1 cellular context compared by ENCODE assay signal in the genomic region with DNA sequence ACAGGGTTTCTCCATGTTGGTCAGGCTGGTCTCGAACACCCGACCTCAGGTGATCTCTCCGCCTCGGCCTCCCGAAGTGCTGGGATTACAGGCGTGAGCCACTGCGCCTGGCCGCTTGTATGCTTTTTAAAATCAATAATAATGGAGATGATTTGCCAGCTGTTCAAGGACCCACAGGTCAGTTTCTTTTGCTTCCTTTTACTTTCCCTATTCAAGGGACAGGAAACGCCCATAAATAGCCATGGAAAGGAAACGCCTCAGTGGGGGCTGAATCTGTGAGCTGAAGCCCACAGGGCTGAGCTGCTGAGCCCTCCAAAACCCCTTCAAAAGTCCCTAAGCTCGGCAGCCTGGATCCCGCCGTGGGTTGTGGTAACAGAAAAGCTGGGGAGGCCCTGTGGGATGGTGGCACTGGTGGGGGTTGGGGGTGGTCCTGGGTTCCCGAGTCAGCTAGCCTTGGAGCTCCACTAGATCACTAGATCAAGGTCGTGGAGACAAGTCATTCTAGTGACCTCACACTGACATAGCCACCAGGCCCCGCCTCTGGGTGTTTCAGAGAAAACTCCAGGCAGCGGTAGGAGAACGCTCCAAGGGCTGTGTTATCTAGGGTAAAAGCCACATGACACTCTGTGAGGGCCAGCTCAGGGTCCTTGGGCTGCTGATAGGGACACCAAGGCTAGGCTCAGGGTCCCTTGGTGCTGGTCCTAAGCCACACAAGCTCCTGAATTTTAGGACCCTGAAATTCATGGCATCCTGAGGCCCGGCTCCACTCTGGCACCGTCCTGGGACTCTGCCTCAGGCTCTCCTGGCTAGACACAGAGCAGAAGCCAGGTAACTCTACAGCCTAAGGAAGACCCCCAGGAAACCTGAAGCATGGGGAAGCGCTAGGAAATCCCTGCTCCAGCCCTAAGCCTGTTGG.
TF ChIP-seq lines count a peak whose summit lies in the region.

No MANE protein-coding gene starts in this region.

TF ChIP-seq in K562, 482 proteins besides CTCF, POLR2A, EP300 and RAD21 (continued from another document and continues in another):
- no peak for TF ChIP-seq EWSR1 (IDR thresholded peaks at IDR 0.05; ENCODE audit: borderline replicate concordance, low read depth, partially characterized antibody)
- TF ChIP-seq, protein P1, sequence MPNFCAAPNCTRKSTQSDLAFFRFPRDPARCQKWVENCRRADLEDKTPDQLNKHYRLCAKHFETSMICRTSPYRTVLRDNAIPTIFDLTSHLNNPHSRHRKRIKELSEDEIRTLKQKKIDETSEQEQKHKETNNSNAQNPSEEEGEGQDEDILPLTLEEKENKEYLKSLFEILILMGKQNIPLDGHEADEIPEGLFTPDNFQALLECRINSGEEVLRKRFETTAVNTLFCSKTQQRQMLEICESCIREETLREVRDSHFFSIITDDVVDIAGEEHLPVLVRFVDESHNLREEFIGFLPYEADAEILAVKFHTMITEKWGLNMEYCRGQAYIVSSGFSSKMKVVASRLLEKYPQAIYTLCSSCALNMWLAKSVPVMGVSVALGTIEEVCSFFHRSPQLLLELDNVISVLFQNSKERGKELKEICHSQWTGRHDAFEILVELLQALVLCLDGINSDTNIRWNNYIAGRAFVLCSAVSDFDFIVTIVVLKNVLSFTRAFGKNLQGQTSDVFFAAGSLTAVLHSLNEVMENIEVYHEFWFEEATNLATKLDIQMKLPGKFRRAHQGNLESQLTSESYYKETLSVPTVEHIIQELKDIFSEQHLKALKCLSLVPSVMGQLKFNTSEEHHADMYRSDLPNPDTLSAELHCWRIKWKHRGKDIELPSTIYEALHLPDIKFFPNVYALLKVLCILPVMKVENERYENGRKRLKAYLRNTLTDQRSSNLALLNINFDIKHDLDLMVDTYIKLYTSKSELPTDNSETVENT (CRISPR knock-in tag; IDR thresholded peaks at IDR 0.05) = peak; percentile 48; the same call in 1 of the 2 replicates
- TF ChIP-seq, protein P2, sequence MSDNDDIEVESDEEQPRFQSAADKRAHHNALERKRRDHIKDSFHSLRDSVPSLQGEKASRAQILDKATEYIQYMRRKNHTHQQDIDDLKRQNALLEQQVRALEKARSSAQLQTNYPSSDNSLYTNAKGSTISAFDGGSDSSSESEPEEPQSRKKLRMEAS (CRISPR knock-in tag; IDR thresholded peaks at IDR 0.05) = no peak; the same call in 1 of the 2 replicates
- TF ChIP-seq FOXJ2 (tag; IDR thresholded peaks at IDR 0.05) = 0 out of 2 replicates have a peak, but pooled peaks have one; percentile 40
- no peak for TF ChIP-seq ZNF778 (CRISPR knock-in tag; IDR thresholded peaks at IDR 0.05)
- no peak for TF ChIP-seq EHMT2 (IDR thresholded peaks at IDR 0.05)
- TF ChIP-seq ETS2 (tag; IDR thresholded peaks at IDR 0.05; ENCODE audit: borderline replicate concordance, poor library complexity, severe bottlenecking) = no peak
- TF ChIP-seq TAF7 (tag; IDR thresholded peaks at IDR 0.05) = 0 out of 2 replicates have a peak, but pooled peaks have one; percentile 27
- TF ChIP-seq ZNF717 (CRISPR knock-in tag; IDR thresholded peaks at IDR 0.05) = no peak
- no peak; the same call in 1 of the 2 replicates for TF ChIP-seq FOXP1 (CRISPR knock-in tag; IDR thresholded peaks at IDR 0.05)
- TF ChIP-seq ZNF77 (CRISPR knock-in tag; IDR thresholded peaks at IDR 0.05) = no peak
- TF ChIP-seq MCM5 (IDR thresholded peaks at IDR 0.05; ENCODE audit: low read depth) = no peak
- TF ChIP-seq, protein P3, sequence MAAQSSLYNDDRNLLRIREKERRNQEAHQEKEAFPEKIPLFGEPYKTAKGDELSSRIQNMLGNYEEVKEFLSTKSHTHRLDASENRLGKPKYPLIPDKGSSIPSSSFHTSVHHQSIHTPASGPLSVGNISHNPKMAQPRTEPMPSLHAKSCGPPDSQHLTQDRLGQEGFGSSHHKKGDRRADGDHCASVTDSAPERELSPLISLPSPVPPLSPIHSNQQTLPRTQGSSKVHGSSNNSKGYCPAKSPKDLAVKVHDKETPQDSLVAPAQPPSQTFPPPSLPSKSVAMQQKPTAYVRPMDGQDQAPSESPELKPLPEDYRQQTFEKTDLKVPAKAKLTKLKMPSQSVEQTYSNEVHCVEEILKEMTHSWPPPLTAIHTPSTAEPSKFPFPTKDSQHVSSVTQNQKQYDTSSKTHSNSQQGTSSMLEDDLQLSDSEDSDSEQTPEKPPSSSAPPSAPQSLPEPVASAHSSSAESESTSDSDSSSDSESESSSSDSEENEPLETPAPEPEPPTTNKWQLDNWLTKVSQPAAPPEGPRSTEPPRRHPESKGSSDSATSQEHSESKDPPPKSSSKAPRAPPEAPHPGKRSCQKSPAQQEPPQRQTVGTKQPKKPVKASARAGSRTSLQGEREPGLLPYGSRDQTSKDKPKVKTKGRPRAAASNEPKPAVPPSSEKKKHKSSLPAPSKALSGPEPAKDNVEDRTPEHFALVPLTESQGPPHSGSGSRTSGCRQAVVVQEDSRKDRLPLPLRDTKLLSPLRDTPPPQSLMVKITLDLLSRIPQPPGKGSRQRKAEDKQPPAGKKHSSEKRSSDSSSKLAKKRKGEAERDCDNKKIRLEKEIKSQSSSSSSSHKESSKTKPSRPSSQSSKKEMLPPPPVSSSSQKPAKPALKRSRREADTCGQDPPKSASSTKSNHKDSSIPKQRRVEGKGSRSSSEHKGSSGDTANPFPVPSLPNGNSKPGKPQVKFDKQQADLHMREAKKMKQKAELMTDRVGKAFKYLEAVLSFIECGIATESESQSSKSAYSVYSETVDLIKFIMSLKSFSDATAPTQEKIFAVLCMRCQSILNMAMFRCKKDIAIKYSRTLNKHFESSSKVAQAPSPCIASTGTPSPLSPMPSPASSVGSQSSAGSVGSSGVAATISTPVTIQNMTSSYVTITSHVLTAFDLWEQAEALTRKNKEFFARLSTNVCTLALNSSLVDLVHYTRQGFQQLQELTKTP (IDR thresholded peaks at IDR 0.05; ENCODE audit: low read depth in 1 of 2, partially characterized antibody in 2 of 2) = peak in 1 of 2 experiments; percentile 37
- TF ChIP-seq MAFF (IDR thresholded peaks at IDR 0.05; ENCODE audit: low read length) = no peak
- TF ChIP-seq, protein P4, sequence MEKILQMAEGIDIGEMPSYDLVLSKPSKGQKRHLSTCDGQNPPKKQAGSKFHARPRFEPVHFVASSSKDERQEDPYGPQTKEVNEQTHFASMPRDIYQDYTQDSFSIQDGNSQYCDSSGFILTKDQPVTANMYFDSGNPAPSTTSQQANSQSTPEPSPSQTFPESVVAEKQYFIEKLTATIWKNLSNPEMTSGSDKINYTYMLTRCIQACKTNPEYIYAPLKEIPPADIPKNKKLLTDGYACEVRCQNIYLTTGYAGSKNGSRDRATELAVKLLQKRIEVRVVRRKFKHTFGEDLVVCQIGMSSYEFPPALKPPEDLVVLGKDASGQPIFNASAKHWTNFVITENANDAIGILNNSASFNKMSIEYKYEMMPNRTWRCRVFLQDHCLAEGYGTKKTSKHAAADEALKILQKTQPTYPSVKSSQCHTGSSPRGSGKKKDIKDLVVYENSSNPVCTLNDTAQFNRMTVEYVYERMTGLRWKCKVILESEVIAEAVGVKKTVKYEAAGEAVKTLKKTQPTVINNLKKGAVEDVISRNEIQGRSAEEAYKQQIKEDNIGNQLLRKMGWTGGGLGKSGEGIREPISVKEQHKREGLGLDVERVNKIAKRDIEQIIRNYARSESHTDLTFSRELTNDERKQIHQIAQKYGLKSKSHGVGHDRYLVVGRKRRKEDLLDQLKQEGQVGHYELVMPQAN (IDR thresholded peaks at IDR 0.05; ENCODE audit: borderline replicate concordance) = no peak; the same call in 1 of the 2 replicates
- TF ChIP-seq, protein P5, sequence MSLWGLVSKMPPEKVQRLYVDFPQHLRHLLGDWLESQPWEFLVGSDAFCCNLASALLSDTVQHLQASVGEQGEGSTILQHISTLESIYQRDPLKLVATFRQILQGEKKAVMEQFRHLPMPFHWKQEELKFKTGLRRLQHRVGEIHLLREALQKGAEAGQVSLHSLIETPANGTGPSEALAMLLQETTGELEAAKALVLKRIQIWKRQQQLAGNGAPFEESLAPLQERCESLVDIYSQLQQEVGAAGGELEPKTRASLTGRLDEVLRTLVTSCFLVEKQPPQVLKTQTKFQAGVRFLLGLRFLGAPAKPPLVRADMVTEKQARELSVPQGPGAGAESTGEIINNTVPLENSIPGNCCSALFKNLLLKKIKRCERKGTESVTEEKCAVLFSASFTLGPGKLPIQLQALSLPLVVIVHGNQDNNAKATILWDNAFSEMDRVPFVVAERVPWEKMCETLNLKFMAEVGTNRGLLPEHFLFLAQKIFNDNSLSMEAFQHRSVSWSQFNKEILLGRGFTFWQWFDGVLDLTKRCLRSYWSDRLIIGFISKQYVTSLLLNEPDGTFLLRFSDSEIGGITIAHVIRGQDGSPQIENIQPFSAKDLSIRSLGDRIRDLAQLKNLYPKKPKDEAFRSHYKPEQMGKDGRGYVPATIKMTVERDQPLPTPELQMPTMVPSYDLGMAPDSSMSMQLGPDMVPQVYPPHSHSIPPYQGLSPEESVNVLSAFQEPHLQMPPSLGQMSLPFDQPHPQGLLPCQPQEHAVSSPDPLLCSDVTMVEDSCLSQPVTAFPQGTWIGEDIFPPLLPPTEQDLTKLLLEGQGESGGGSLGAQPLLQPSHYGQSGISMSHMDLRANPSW (CRISPR knock-in tag; IDR thresholded peaks at IDR 0.05) = no peak
- no peak for TF ChIP-seq PHB2 (IDR thresholded peaks at IDR 0.05; ENCODE audit: low read depth)
- no peak for TF ChIP-seq HMG20B (CRISPR knock-in tag; IDR thresholded peaks at IDR 0.05)
- no peak for TF ChIP-seq PPARD (CRISPR knock-in tag; IDR thresholded peaks at IDR 0.05)
- TF ChIP-seq, protein P6, sequence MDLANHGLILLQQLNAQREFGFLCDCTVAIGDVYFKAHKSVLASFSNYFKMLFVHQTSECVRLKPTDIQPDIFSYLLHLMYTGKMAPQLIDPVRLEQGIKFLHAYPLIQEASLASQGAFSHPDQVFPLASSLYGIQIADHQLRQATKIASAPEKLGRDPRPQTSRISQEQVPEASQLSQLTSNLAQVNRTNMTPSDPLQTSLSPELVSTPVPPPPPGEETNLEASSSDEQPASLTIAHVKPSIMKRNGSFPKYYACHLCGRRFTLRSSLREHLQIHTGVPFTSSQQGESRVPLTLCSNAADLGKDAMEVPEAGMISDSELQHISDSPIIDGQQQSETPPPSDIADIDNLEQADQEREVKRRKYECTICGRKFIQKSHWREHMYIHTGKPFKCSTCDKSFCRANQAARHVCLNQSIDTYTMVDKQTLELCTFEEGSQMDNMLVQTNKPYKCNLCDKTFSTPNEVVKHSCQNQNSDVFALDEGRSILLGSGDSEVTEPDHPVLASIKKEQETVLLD (IDR thresholded peaks at IDR 0.05) = 0 out of 2 replicates have a peak, but pooled peaks have one; percentile 13
- TF ChIP-seq, protein P7, sequence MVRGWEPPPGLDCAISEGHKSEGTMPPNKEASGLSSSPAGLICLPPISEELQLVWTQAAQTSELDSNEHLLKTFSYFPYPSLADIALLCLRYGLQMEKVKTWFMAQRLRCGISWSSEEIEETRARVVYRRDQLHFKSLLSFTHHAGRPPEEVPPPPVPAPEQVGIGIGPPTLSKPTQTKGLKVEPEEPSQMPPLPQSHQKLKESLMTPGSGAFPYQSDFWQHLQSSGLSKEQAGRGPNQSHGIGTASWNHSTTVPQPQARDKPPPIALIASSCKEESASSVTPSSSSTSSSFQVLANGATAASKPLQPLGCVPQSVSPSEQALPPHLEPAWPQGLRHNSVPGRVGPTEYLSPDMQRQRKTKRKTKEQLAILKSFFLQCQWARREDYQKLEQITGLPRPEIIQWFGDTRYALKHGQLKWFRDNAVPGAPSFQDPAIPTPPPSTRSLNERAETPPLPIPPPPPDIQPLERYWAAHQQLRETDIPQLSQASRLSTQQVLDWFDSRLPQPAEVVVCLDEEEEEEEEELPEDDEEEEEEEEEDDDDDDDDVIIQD (CRISPR knock-in tag; IDR thresholded peaks at IDR 0.05) = no peak
- TF ChIP-seq THRAP3 (IDR thresholded peaks at IDR 0.05; ENCODE audit: borderline replicate concordance) = no peak
- TF ChIP-seq KHSRP (IDR thresholded peaks at IDR 0.05) = no peak
- no peak for TF ChIP-seq FIP1L1 (IDR thresholded peaks at IDR 0.05; ENCODE audit: low read depth, low read length, poor library complexity, severe bottlenecking)
- no peak for TF ChIP-seq NONO (IDR thresholded peaks at IDR 0.05; ENCODE audit: low read depth in 2 of 2, low read length in 1 of 2)
- TF ChIP-seq, protein P8, sequence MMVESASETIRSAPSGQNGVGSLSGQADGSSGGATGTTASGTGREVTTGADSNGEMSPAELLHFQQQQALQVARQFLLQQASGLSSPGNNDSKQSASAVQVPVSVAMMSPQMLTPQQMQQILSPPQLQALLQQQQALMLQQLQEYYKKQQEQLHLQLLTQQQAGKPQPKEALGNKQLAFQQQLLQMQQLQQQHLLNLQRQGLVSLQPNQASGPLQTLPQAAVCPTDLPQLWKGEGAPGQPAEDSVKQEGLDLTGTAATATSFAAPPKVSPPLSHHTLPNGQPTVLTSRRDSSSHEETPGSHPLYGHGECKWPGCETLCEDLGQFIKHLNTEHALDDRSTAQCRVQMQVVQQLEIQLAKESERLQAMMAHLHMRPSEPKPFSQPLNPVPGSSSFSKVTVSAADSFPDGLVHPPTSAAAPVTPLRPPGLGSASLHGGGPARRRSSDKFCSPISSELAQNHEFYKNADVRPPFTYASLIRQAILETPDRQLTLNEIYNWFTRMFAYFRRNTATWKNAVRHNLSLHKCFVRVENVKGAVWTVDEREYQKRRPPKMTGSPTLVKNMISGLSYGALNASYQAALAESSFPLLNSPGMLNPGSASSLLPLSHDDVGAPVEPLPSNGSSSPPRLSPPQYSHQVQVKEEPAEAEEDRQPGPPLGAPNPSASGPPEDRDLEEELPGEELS (CRISPR knock-in tag; IDR thresholded peaks at IDR 0.05; ENCODE audit: borderline replicate concordance) = no peak
- TF ChIP-seq, protein P9, sequence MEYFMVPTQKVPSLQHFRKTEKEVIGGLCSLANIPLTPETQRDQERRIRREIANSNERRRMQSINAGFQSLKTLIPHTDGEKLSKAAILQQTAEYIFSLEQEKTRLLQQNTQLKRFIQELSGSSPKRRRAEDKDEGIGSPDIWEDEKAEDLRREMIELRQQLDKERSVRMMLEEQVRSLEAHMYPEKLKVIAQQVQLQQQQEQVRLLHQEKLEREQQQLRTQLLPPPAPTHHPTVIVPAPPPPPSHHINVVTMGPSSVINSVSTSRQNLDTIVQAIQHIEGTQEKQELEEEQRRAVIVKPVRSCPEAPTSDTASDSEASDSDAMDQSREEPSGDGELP (CRISPR knock-in tag; IDR thresholded peaks at IDR 0.05; ENCODE audit: borderline replicate concordance) = peak; percentile 81
- TF ChIP-seq NCOA2 (IDR thresholded peaks at IDR 0.05; ENCODE audit: partially characterized antibody in 2 of 2) = no peak
- TF ChIP-seq SRSF1 (IDR thresholded peaks at IDR 0.05; ENCODE audit: low read depth, low read length) = no peak
- no peak for TF ChIP-seq POU5F1 (IDR thresholded peaks at IDR 0.05; ENCODE audit: borderline replicate concordance, low read depth, low read length, partially characterized antibody)
- TF ChIP-seq NFATC3 (IDR thresholded peaks at IDR 0.05) = no peak
- no peak for TF ChIP-seq FOXJ3 (CRISPR knock-in tag; IDR thresholded peaks at IDR 0.05)
- no peak for TF ChIP-seq SMARCA5 (IDR thresholded peaks at IDR 0.05)
- TF ChIP-seq, protein P10, sequence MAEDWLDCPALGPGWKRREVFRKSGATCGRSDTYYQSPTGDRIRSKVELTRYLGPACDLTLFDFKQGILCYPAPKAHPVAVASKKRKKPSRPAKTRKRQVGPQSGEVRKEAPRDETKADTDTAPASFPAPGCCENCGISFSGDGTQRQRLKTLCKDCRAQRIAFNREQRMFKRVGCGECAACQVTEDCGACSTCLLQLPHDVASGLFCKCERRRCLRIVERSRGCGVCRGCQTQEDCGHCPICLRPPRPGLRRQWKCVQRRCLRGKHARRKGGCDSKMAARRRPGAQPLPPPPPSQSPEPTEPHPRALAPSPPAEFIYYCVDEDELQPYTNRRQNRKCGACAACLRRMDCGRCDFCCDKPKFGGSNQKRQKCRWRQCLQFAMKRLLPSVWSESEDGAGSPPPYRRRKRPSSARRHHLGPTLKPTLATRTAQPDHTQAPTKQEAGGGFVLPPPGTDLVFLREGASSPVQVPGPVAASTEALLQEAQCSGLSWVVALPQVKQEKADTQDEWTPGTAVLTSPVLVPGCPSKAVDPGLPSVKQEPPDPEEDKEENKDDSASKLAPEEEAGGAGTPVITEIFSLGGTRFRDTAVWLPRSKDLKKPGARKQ (CRISPR knock-in tag; IDR thresholded peaks at IDR 0.05) = no peak
- no peak for TF ChIP-seq ZSCAN29 (IDR thresholded peaks at IDR 0.05)
- TF ChIP-seq U2AF1 (optimal IDR thresholded peaks at IDR 0.05; ENCODE audit: low read depth, low read length) = no peak
